In the genomic region with DNA sequence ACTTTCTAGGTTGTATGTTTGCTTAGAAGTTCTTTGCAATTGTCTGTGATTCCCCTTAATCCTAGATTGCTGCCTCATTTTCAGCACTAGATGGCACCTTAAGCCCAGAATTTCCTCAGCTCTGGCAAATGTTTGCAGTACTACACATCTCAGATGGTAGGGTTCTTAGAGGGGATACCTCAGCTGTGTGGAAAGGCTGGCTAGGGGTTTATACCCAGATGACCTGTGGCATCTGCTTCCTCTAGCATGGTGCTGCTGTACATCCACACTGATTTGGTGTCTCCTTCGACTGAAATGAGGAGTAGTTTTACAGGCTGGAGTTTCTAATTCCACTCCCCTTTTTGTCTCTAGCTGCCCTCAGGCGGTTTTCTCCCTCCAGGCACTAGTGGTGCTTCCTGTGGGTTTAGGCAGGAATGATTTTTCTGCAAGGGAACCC, we compare ENCODE assay signal across 8 cellular contexts. TPM values are rescaled to one million over a fixed set of nuclear protein-coding genes. Genes with fewer than 3 reads are reported as not detected.
A peak's percentile ranks its signal among the peaks of the same experiment; 100 is the strongest.
DNase-seq lines count a peak whose midpoint lies in the region; ATAC-seq and TF ChIP-seq lines count a peak whose summit lies in the region.

No MANE protein-coding gene starts in this region.

- H3K27me3 Mint-ChIP-seq in activated T-cell treated with anti-CD3 and anti-CD28 coated beads, Interleukin-2, amount 50 U/mL, for 4 hours (ENCODE audit: low read depth) = peaks cover under 1% of the 10 kb centered on the region
- no peaks in the 10 kb centered on the region for H3K27me3 Mint-ChIP-seq in CD4-positive, alpha-beta T cell

- no peak for TF ChIP-seq CTCF in CD4-positive, alpha-beta T cell (IDR thresholded peaks at IDR 0.05)

- no peaks in the 10 kb centered on the region for H3K27me3 ChIP-seq in CD4-positive, alpha-beta T cell (ENCODE audit: control insufficient read depth, insufficient read depth, low read length)

- H3K27ac ChIP-seq in CD4-positive, alpha-beta T cell (ENCODE audit: low read depth, low read length) = no peak overlapping the region

- POLR2A ChIA-PET in CD4-positive, alpha-beta T cell (lab: Charles Lee) = no interaction called here

- peaks cover 17% of the 10 kb centered on the region for H3K9me3 Mint-ChIP-seq in activated T-cell treated with anti-CD3 and anti-CD28 coated beads, Interleukin-2, amount 50 U/mL, for 4 hours
- peaks cover 12% of the 10 kb centered on the region for H3K9me3 Mint-ChIP-seq in CD4-positive, alpha-beta T cell

- no peaks in the 10 kb centered on the region for H3K36me3 Mint-ChIP-seq in activated T-cell treated with anti-CD3 and anti-CD28 coated beads, Interleukin-2, amount 50 U/mL, for 4 hours (ENCODE audit: insufficient read depth)
- no peaks in the 10 kb centered on the region for H3K36me3 Mint-ChIP-seq in CD4-positive, alpha-beta T cell (ENCODE audit: low read depth)

- H3K27ac Mint-ChIP-seq in CD4-positive, alpha-beta T cell = no peak overlapping the region

- DNase-seq in DMS153 (lab: John Stamatoyannopoulos, UW) (peak; percentile 2), DMS153 treated with DMSO at 0.1 percent for 48 hours (lab: John Stamatoyannopoulos, UW; ENCODE audit: unreplicated experiment) (no peak), NCI-H526 (lab: John Stamatoyannopoulos, UW) (peak; percentile 35 to 75), dermis microvascular lymphatic vessel endothelial cell (ENCODE audit: low read depth in 2 of 2) (peak; percentile 17 to 57), retina (peak; percentile 30)
- no peak for DNase-seq in activated T-cell treated with anti-CD3 and anti-CD28 coated beads, Interleukin-2, amount 50 U/mL, for 4 hours
- no peak for DNase-seq in CD4-positive, alpha-beta T cell

- ATAC-seq in HG03095 (IDR thresholded peaks at IDR 0.05; ENCODE audit: unreplicated experiment) = peak; percentile 79
- ATAC-seq in activated T-cell treated with anti-CD3 and anti-CD28 coated beads, Interleukin-2, amount 50 U/mL, for 4 hours = no peak
- ATAC-seq in CD4-positive, alpha-beta T cell (ENCODE audit: poor library complexity) = no peak

- CTCF ChIA-PET in CD4-positive, alpha-beta T cell (lab: Charles Lee) = no interaction called here

- intact Hi-C loops in CD4-positive, alpha-beta T cell (cut with DNase I, micrococcal nuclease) = no loop called here

- no peak overlapping the region for H3K4me3 Mint-ChIP-seq in activated T-cell treated with anti-CD3 and anti-CD28 coated beads, Interleukin-2, amount 50 U/mL, for 4 hours
- no peak overlapping the region for H3K4me3 Mint-ChIP-seq in CD4-positive, alpha-beta T cell

- peaks cover 6% of the 10 kb centered on the region for H3K9me3 ChIP-seq in CD4-positive, alpha-beta T cell (ENCODE audit: control insufficient read depth, low read length)

- H3K4me1 Mint-ChIP-seq in activated T-cell treated with anti-CD3 and anti-CD28 coated beads, Interleukin-2, amount 50 U/mL, for 4 hours (ENCODE audit: low read depth) = no peaks in the 10 kb centered on the region
- H3K4me1 Mint-ChIP-seq in CD4-positive, alpha-beta T cell (ENCODE audit: low read depth) = no peaks in the 10 kb centered on the region

RNA-seq across cellular contexts. Expression of a gene that starts 23.5 kb away (rescaled TPM):
- total RNA-seq in dermis microvascular lymphatic vessel endothelial cell = not detected in 2 replicates
- not detected for total RNA-seq in activated T-cell treated with anti-CD3 and anti-CD28 coated beads, Interleukin-2, amount 50 U/mL, for 4 hours
- not detected for total RNA-seq in CD4-positive, alpha-beta T cell

Comparison
In these comparisons a context has a peak if more than half of its experiments do, and no peak if none do; other contexts are left out.
1. DNase-seq: peak in DMS153 (single experiment), NCI-H526 (2 of 2), dermis microvascular lymphatic vessel endothelial cell (2 of 2) and retina (single experiment); none in DMS153 treated with DMSO at 0.1 percent for 48 hours (single experiment), activated T-cell treated with anti-CD3 and anti-CD28 coated beads, Interleukin-2, amount 50 U/mL, for 4 hours (single experiment) and CD4-positive, alpha-beta T cell (0 of 10).